9 cellular contexts compared by ENCODE assay signal in the genomic region with DNA sequence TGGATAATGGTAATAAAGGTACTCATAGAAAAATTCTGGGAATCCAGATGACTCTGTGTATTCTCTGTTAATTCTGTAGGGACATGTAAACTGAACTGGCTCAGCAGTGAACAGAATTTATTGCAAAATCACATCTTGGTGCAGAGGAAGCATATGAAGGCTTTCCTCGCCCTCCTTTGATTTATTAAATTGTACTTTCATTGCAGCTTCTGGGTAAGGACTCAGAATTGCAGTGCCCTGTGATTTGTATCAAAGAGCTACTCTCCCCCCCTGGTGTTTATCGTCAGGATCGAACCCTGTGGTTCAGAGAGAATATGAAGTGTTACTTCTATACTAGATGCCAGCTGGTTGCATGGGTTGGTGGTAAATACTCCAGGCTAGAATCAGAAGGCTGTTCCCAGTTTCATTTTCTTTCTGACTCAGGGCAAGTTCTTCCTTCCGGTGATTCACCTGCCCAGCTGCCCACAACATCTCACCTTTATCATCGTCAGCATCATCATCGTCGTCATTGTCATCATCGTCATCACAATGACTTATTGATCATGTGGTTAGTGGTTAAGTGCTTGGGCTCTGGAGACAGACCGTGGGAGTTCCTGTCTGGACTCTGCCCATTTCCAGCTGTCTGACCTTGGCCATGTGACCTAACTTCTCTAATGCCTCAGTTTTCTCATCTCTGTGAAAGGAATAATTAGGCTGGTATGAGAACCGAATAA.
A peak's percentile ranks its signal among the peaks of the same experiment; 100 is the strongest.
DNase-seq lines count a peak whose midpoint lies in the region; ATAC-seq, FAIRE-seq and TF ChIP-seq lines count a peak whose summit lies in the region.
"Had no signal": no experiment of that assay in that cellular context is flagged by ENCODE, and none has a peak within 500 bp of the region (broad histone marks: within the 10 kb centered on the region; RNA-seq: fewer than 3 reads in every experiment).

No MANE protein-coding gene starts in this region.

- H3K27me3 ChIP-seq in GM23338 (ENCODE audit: insufficient read depth): no peaks in the 10 kb centered on the region
- H3K27me3 ChIP-seq: BLaER1 had no signal

- no peak overlapping the region for H3K4me3 Mint-ChIP-seq in GM23338

- no peaks in the 10 kb centered on the region for H4K20me1 ChIP-seq in GM23338 (replicated peaks; ENCODE audit: insufficient read depth)
- H4K20me1 ChIP-seq: BLaER1 had no signal

- no peak overlapping the region for H2AFZ ChIP-seq in GM23338

- no peak overlapping the region for H3K27ac ChIP-seq in GM23338 (ENCODE audit: low read depth)
- H3K27ac ChIP-seq: BLaER1 had no signal

- DNase-seq in NCI-H2171 treated with DMSO at 0.1 percent for 48 hours (lab: John Stamatoyannopoulos, UW) (peak; percentile 52), NCI-H2171 (lab: John Stamatoyannopoulos, UW) (no peak), OCI-M1 (lab: John Stamatoyannopoulos, UW) (peak; percentile 61), GM23338 (ENCODE audit: low spot score) (no peak)
- DNase-seq in activated effector memory CD4-positive, alpha-beta T cell treated with anti-CD3 and anti-CD28 coated beads, Interleukin-2, amount 50 U/mL, for 16 hours: peak; percentile 89
- peak; percentile 68 to 74 for DNase-seq in stimulated activated CD8-positive, alpha-beta memory T cell treated with anti-CD3 and anti-CD28 coated beads, Interleukin-15, amount 100 ng/mL, for 48 hours (ENCODE audit: low read depth in 2 of 2)

- no peak overlapping the region for H3K4me2 ChIP-seq in GM23338
- H3K4me2 ChIP-seq: BLaER1 had no signal

- H3K27me3 Mint-ChIP-seq in GM23338 (ENCODE audit: insufficient read depth, low read depth, poor library complexity): no peaks in the 10 kb centered on the region

- peaks cover 3% of the 10 kb centered on the region; the same call in 2 of the 3 replicates for H3K4me1 Mint-ChIP-seq in GM23338

- no peaks in the 10 kb centered on the region for H3K9me3 Mint-ChIP-seq in GM23338

- H3K27ac Mint-ChIP-seq in GM23338: no peak overlapping the region

- H3K79me2 ChIP-seq in GM23338 (replicated peaks; ENCODE audit: insufficient read depth): no peaks in the 10 kb centered on the region

- no peaks in the 10 kb centered on the region for H3K36me3 Mint-ChIP-seq in GM23338 (ENCODE audit: low read depth)

- peak; percentile 84 for FAIRE-seq in islet of Langerhans (lab: Jason Lieb, UNC)

- H3K36me3 ChIP-seq in GM23338 (ENCODE audit: insufficient read depth): no peaks in the 10 kb centered on the region

- ATAC-seq in HG02938 (IDR thresholded peaks at IDR 0.05; ENCODE audit: unreplicated experiment) (peak; percentile 84), GM23338 (no peak)

- no peaks in the 10 kb centered on the region; the same call in 1 of the 2 replicates for H3K4me1 ChIP-seq in GM23338 (ENCODE audit: insufficient read depth)

- no peaks in the 10 kb centered on the region for H3F3A ChIP-seq in GM23338 (replicated peaks; ENCODE audit: low read depth)

- peaks cover 3% of the 10 kb centered on the region; the same call in 1 of the 2 replicates for H3K9me2 ChIP-seq in GM23338 (ENCODE audit: insufficient read depth)

- no peak for TF ChIP-seq CTCF in GM23338 (conservative IDR thresholded peaks at IDR 0.05; ENCODE audit: low read depth in 2 of 2)

- no peak overlapping the region for H3K4me3 ChIP-seq in GM23338
- H3K4me3 ChIP-seq: BLaER1 had no signal

TF ChIP-seq in GM23338, 12 proteins besides CTCF, POLR2A, EP300 and RAD21:
- TF ChIP-seq ZNF331 (CRISPR knock-in tag; IDR thresholded peaks at IDR 0.05; ENCODE audit: low read depth) (no peak), STAT1 (IDR thresholded peaks at IDR 0.05; ENCODE audit: unreplicated experiment) (no peak), JUNB (IDR thresholded peaks at IDR 0.05; ENCODE audit: unreplicated experiment) (no peak), EZH2 (IDR thresholded peaks at IDR 0.05; ENCODE audit: low read depth, unreplicated experiment) (no peak), ZNF114 (CRISPR knock-in tag; IDR thresholded peaks at IDR 0.05) (no peak), NANOG (IDR thresholded peaks at IDR 0.05; ENCODE audit: borderline replicate concordance) (no peak)
- TF ChIP-seq, protein P1, sequence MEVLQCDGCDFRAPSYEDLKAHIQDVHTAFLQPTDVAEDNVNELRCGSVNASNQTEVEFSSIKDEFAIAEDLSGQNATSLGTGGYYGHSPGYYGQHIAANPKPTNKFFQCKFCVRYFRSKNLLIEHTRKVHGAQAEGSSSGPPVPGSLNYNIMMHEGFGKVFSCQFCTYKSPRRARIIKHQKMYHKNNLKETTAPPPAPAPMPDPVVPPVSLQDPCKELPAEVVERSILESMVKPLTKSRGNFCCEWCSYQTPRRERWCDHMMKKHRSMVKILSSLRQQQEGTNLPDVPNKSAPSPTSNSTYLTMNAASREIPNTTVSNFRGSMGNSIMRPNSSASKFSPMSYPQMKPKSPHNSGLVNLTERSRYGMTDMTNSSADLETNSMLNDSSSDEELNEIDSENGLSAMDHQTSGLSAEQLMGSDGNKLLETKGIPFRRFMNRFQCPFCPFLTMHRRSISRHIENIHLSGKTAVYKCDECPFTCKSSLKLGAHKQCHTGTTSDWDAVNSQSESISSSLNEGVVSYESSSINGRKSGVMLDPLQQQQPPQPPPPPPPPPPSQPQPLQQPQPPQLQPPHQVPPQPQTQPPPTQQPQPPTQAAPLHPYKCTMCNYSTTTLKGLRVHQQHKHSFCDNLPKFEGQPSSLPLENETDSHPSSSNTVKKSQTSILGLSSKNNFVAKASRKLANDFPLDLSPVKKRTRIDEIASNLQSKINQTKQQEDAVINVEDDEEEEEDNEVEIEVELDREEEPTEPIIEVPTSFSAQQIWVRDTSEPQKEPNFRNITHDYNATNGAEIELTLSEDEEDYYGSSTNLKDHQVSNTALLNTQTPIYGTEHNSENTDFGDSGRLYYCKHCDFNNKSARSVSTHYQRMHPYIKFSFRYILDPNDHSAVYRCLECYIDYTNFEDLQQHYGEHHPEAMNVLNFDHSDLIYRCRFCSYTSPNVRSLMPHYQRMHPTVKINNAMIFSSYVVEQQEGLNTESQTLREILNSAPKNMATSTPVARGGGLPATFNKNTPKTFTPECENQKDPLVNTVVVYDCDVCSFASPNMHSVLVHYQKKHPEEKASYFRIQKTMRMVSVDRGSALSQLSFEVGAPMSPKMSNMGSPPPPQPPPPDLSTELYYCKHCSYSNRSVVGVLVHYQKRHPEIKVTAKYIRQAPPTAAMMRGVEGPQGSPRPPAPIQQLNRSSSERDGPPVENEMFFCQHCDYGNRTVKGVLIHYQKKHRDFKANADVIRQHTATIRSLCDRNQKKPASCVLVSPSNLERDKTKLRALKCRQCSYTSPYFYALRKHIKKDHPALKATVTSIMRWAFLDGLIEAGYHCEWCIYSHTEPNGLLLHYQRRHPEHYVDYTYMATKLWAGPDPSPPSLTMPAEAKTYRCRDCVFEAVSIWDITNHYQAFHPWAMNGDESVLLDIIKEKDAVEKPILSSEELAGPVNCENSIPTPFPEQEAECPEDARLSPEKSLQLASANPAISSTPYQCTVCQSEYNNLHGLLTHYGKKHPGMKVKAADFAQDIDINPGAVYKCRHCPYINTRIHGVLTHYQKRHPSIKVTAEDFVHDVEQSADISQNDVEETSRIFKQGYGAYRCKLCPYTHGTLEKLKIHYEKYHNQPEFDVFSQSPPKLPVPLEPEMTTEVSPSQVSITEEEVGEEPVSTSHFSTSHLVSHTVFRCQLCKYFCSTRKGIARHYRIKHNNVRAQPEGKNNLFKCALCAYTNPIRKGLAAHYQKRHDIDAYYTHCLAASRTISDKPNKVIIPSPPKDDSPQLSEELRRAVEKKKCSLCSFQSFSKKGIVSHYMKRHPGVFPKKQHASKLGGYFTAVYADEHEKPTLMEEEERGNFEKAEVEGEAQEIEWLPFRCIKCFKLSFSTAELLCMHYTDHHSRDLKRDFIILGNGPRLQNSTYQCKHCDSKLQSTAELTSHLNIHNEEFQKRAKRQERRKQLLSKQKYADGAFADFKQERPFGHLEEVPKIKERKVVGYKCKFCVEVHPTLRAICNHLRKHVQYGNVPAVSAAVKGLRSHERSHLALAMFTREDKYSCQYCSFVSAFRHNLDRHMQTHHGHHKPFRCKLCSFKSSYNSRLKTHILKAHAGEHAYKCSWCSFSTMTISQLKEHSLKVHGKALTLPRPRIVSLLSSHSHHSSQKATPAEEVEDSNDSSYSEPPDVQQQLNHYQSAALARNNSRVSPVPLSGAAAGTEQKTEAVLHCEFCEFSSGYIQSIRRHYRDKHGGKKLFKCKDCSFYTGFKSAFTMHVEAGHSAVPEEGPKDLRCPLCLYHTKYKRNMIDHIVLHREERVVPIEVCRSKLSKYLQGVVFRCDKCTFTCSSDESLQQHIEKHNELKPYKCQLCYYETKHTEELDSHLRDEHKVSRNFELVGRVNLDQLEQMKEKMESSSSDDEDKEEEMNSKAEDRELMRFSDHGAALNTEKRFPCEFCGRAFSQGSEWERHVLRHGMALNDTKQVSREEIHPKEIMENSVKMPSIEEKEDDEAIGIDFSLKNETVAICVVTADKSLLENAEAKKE (CRISPR knock-in tag; IDR thresholded peaks at IDR 0.05): no peak
- TF ChIP-seq, protein P2, sequence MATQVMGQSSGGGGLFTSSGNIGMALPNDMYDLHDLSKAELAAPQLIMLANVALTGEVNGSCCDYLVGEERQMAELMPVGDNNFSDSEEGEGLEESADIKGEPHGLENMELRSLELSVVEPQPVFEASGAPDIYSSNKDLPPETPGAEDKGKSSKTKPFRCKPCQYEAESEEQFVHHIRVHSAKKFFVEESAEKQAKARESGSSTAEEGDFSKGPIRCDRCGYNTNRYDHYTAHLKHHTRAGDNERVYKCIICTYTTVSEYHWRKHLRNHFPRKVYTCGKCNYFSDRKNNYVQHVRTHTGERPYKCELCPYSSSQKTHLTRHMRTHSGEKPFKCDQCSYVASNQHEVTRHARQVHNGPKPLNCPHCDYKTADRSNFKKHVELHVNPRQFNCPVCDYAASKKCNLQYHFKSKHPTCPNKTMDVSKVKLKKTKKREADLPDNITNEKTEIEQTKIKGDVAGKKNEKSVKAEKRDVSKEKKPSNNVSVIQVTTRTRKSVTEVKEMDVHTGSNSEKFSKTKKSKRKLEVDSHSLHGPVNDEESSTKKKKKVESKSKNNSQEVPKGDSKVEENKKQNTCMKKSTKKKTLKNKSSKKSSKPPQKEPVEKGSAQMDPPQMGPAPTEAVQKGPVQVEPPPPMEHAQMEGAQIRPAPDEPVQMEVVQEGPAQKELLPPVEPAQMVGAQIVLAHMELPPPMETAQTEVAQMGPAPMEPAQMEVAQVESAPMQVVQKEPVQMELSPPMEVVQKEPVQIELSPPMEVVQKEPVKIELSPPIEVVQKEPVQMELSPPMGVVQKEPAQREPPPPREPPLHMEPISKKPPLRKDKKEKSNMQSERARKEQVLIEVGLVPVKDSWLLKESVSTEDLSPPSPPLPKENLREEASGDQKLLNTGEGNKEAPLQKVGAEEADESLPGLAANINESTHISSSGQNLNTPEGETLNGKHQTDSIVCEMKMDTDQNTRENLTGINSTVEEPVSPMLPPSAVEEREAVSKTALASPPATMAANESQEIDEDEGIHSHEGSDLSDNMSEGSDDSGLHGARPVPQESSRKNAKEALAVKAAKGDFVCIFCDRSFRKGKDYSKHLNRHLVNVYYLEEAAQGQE (IDR thresholded peaks at IDR 0.05; ENCODE audit: unreplicated experiment): no peak

Comparison
In these comparisons a context has a peak if more than half of its experiments do, and no peak if none do; other contexts are left out.
1. DNase-seq: peak in NCI-H2171 treated with DMSO at 0.1 percent for 48 hours (single experiment), OCI-M1 (single experiment), activated effector memory CD4-positive, alpha-beta T cell treated with anti-CD3 and anti-CD28 coated beads, Interleukin-2, amount 50 U/mL, for 16 hours (single experiment) and stimulated activated CD8-positive, alpha-beta memory T cell treated with anti-CD3 and anti-CD28 coated beads, Interleukin-15, amount 100 ng/mL, for 48 hours (2 of 2); none in NCI-H2171 (single experiment) and GM23338 (single experiment).